In the genomic region with DNA sequence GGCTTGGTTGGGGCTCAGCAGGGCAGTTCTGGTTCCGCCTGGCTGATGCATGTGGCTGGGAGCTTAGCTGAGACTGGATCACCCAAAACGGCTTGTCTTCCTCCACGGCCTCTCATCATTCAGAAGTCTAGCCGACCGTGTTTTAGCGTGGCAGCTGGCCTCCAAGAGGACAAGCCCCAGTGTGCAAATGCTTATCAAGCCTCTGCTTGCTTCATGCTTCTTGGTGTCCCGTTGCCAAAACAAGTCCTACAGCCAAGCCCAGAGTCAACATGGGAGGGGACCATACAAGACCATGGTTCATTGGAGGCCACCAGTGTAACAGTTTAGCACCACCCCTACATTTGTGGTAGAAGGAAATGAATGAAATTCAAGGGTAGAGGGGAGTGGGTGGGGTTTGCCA, we compare ENCODE assay signal across 1 cellular context.
TF ChIP-seq lines count a peak whose summit lies in the region.

No MANE protein-coding gene starts in this region.

TF ChIP-seq in A549, 52 proteins besides CTCF, POLR2A, EP300 and RAD21:
- TF ChIP-seq, protein P1, sequence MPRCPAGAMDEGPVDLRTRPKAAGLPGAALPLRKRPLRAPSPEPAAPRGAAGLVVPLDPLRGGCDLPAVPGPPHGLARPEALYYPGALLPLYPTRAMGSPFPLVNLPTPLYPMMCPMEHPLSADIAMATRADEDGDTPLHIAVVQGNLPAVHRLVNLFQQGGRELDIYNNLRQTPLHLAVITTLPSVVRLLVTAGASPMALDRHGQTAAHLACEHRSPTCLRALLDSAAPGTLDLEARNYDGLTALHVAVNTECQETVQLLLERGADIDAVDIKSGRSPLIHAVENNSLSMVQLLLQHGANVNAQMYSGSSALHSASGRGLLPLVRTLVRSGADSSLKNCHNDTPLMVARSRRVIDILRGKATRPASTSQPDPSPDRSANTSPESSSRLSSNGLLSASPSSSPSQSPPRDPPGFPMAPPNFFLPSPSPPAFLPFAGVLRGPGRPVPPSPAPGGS (IDR thresholded peaks at IDR 0.05), result no peak
- TF ChIP-seq RNF2 (IDR thresholded peaks at IDR 0.05; ENCODE audit: borderline replicate concordance, low read depth) (no peak), MAZ (IDR thresholded peaks at IDR 0.05; ENCODE audit: borderline replicate concordance, low read depth, low read length) (no peak), CHD2 (IDR thresholded peaks at IDR 0.05; ENCODE audit: low read length, partially characterized antibody) (no peak), KDM5A (IDR thresholded peaks at IDR 0.05) (no peak), ZC3H11A (IDR thresholded peaks at IDR 0.05) (no peak), FOXS1 (CRISPR knock-in tag; IDR thresholded peaks at IDR 0.05) (no peak), KDM1A (IDR thresholded peaks at IDR 0.05; ENCODE audit: low read depth) (no peak)
- TF ChIP-seq, protein P2, sequence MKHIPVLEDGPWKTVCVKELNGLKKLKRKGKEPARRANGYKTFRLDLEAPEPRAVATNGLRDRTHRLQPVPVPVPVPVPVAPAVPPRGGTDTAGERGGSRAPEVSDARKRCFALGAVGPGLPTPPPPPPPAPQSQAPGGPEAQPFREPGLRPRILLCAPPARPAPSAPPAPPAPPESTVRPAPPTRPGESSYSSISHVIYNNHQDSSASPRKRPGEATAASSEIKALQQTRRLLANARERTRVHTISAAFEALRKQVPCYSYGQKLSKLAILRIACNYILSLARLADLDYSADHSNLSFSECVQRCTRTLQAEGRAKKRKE (CRISPR knock-in tag; IDR thresholded peaks at IDR 0.05; ENCODE audit: low read depth), result no peak
